ENCODE assay signal across 24 cellular contexts in the genomic region with DNA sequence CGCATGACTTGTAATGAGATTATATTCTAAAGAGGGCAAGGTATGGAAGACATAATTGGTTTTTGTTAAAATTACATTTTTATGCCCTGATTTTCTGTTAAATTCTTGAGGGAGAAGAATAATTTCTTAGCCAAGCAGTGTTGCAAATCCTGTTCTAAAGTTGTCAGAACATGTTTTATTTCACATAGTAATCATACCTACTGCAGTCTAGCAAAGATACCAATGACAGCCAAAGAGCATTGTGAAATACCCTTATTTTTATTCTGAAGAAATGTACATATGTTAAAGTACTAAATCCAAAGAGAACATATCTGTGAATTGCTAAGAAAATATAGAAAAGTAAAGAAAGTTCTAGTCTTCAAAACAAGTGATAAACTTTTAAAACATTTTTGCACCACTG. TPM values are rescaled to one million over a fixed set of nuclear protein-coding genes. Genes with fewer than 3 reads are reported as not detected.
"Had no signal": no experiment of that assay in that cellular context is flagged by ENCODE, and none has a peak within 500 bp of the region (broad histone marks: within the 10 kb centered on the region; RNA-seq: fewer than 3 reads in every experiment).

No MANE protein-coding gene starts in this region.

- H3K27me3 ChIP-seq: heart right ventricle, neutrophil, suprapubic skin, thyroid gland had no signal

- H3K9me3 ChIP-seq: esophagus squamous epithelium, heart right ventricle, mucosa of descending colon, neutrophil, psoas muscle, suprapubic skin, thyroid gland had no signal

- H3K4me1 ChIP-seq: esophagus squamous epithelium, heart right ventricle, psoas muscle, suprapubic skin, thyroid gland had no signal

- H3K36me3 ChIP-seq: esophagus squamous epithelium, heart right ventricle, neutrophil, suprapubic skin, thyroid gland had no signal

- FAIRE-seq: frontal cortex, small intestine, urothelium cell line had no signal

- H3K27ac ChIP-seq: coronary artery, esophagus squamous epithelium, heart right ventricle, neutrophil, psoas muscle, suprapubic skin, thyroid gland had no signal

- H3K4me3 ChIP-seq: coronary artery, esophagus squamous epithelium, heart right ventricle, mucosa of descending colon, psoas muscle, suprapubic skin, thyroid gland had no signal

- DNase-seq: effector CD8-positive, alpha-beta T cell; esophagus squamous epithelium; heart right ventricle; hypothalamus; islet precursor cell; mucosa of descending colon; naive thymus-derived CD8-positive, alpha-beta T cell; psoas muscle; small intestine; stimulated activated CD4-positive, alpha-beta T cell treated with anti-CD3 and anti-CD28 coated beads, Interleukin-2, amount 100 ng/mL, for 48 hours; stimulated activated naive CD4-positive, alpha-beta T cell treated with Interleukin-2 at 50 U/mL for 16 hours; thyroid gland had no signal

RNA-seq across cellular contexts. Expression of a gene that starts 46.3 kb away (rescaled TPM):
- total RNA-seq: cerebellum; dermis microvascular lymphatic vessel endothelial cell; esophagus squamous epithelium; frontal cortex; glomerular endothelial cell; heart right ventricle; left lobe of liver; mucosa of descending colon; naive thymus-derived CD8-positive, alpha-beta T cell; osteoblast; psoas muscle; sciatic nerve; thyroid gland had no signal
- polyA plus RNA-seq: heart right ventricle; naive thymus-derived CD8-positive, alpha-beta T cell; neural cell; psoas muscle; small intestine had no signal
